Comparison of ENCODE assay signal across 8 cellular contexts in the genomic region with DNA sequence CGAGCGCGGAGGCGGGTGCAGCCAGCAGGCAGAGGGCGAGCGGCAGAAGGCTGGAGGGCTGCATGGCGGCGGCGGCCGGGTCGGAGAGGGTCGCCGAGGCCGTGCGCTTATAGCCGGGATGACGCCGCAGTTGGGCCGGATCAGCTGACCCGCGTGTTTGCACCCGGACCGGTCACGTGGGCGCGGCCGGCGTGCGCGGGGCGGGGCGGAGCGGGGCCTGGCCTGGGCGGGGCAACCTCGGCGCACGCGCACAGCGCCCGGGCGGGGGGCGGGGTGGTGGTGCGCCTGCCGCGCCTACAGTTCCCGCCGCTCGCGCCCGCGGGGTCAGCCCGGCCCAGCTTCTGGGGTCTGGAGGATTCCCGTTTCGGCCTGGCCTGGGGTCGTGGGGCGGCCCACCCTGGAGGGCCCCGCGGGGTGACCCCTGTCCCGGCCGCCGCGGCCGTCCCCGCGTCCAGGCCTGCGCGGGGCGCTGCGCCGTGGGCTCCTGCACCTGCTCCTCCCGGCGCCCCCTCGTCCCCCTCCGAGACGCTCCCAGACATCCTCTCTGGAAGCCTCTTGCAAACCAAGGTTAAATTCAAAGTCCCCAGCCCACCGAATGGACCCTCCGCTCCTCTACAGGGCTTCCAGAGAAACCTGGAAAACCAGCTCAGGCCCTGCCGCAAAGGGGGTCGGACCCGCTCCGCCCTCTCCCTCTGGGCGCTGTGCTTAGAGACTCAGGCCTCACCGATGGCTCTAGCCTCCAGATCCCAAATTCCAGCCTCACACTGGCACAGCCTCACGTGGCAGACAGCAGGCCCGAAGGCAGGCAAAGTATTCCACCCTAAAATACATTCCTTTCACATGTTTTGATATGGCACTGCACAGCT. TPM values are rescaled to one million over a fixed set of nuclear protein-coding genes. Genes with fewer than 3 reads are reported as not detected.
DNase-seq lines count a peak whose midpoint lies in the region; ATAC-seq and TF ChIP-seq lines count a peak whose summit lies in the region.

CTSD (minus strand) TSS at position 132 of the 866 bp plus-strand sequence; CDS start at position 64, 68 bp downstream.

- ATAC-seq in HG02938 (IDR thresholded peaks at IDR 0.05; ENCODE audit: unreplicated experiment): peak; percentile 59

- peak within 1 kb of the TSS; percentile 99 for H3K27ac ChIP-seq in layer of hippocampus (ENCODE audit: low read depth, low read length)

- peak within 1 kb of the TSS; percentile 85 for H3K27ac Mint-ChIP-seq in chondrocyte (ENCODE audit: unreplicated experiment)

- peak within 1 kb of the TSS; percentile 79 for H3K4me3 Mint-ChIP-seq in chondrocyte (ENCODE audit: unreplicated experiment)

- no peaks in the 10 kb centered on the region for H3K9me3 Mint-ChIP-seq in chondrocyte (ENCODE audit: low read depth)

- H3K27me3 Mint-ChIP-seq in chondrocyte (ENCODE audit: low read depth): no peaks in the 10 kb centered on the region

- no peaks in the 10 kb centered on the region for H3K27me3 ChIP-seq in layer of hippocampus (ENCODE audit: control insufficient read depth, insufficient read depth, low read length)

- peaks cover 50% of the 10 kb centered on the region for H3K4me1 Mint-ChIP-seq in chondrocyte (ENCODE audit: low read depth)

- TF ChIP-seq CTCF in chondrocyte (IDR thresholded peaks at IDR 0.05): peak; percentile 58

- H3K36me3 Mint-ChIP-seq in chondrocyte (ENCODE audit: low read depth): peaks cover 5% of the 10 kb centered on the region

- DNase-seq in NCI-H82 (lab: John Stamatoyannopoulos, UW): peak; percentile 75
- DNase-seq in NCI-H82 treated with DMSO at 0.1 percent for 48 hours (lab: John Stamatoyannopoulos, UW; ENCODE audit: unreplicated experiment): no peak
- DNase-seq in NCI-H2171 treated with DMSO at 0.1 percent for 48 hours (lab: John Stamatoyannopoulos, UW): peak; percentile 36
- DNase-seq in activated CD4-positive, alpha-beta T cell treated with anti-CD3 and anti-CD28 coated beads for 24 hours (ENCODE audit: low read depth in 2 of 2): peak; percentile 83 to 86
- peak; percentile 95 for DNase-seq in chondrocyte (ENCODE audit: low spot score)
- DNase-seq in stimulated activated CD4-positive, alpha-beta T cell treated with anti-CD3 and anti-CD28 coated beads, Interleukin-1b, Interleukin-23, amount 100 ng/mL, for 24 hours (ENCODE audit: low read depth in 4 of 4, low spot score in 1 of 4): peak; percentile 78 to 90 (median 83)

RNA-seq across cellular contexts. Expression of gene CTSD, which starts in this region (rescaled TPM):
- total RNA-seq in chondrocyte: 935 to 3,230 TPM (median 949 TPM) in 3 replicates
